Comparison of ENCODE assay signal across 16 cellular contexts in genomic region chr6:13660273-13660672, GRCh38. TPM values are rescaled to one million over a fixed set of nuclear protein-coding genes. Genes with fewer than 3 reads are reported as not detected.
A peak's percentile ranks its signal among the peaks of the same experiment; 100 is the strongest.
DNase-seq lines count a peak whose midpoint lies in the region; ATAC-seq and TF ChIP-seq lines count a peak whose summit lies in the region.
"Had no signal": no experiment of that assay in that cellular context is flagged by ENCODE, and none has a peak within 500 bp of the region (broad histone marks: within the 10 kb centered on the region; RNA-seq: fewer than 3 reads in every experiment).

No MANE protein-coding gene starts in this region.

- DNase-seq in natural killer cell (no peak), T-cell (no peak), type B pancreatic cell (ENCODE audit: extremely low spot score, unreplicated experiment) (no peak), NCI-H510A (lab: John Stamatoyannopoulos, UW) (no peak), ureter (ENCODE audit: low spot score) (no peak)
- no peak for DNase-seq in natural killer cell treated with Interleukin-12 subunit alpha and Interleukin-12 subunit beta and Interleukin-15 and Interleukin-18, amount 100 ng/mL, for 72 hours (ENCODE audit: low spot score)
- no peak for DNase-seq in effector memory CD8-positive, alpha-beta T cell
- DNase-seq: BE2C; Caco-2; CD8-positive, alpha-beta T cell; DMS53; GF-D8; HCEC 1CT had no signal

- H3K27ac Mint-ChIP-seq in natural killer cell (peak overlapping the region; percentile 27 to 76), T-cell (peak overlapping the region; percentile 8 to 39), type B pancreatic cell (peak overlapping the region; percentile 22)
- no peak overlapping the region for H3K27ac Mint-ChIP-seq in natural killer cell treated with Interleukin-12 subunit alpha and Interleukin-12 subunit beta and Interleukin-15 and Interleukin-18, amount 100 ng/mL, for 72 hours
- H3K27ac Mint-ChIP-seq in effector memory CD8-positive, alpha-beta T cell, result peak overlapping the region; percentile 24 to 46
- H3K27ac Mint-ChIP-seq: CD8-positive, alpha-beta T cell had no signal

- no peak for ATAC-seq in natural killer cell
- ATAC-seq in natural killer cell treated with Interleukin-12 subunit alpha and Interleukin-12 subunit beta and Interleukin-15 and Interleukin-18, amount 100 ng/mL, for 72 hours, result no peak
- no peak for ATAC-seq in T-cell (replicated peaks in 1 of 4)
- ATAC-seq in effector memory CD8-positive, alpha-beta T cell (replicated peaks), result no peak
- no peak for ATAC-seq in HG03571 (IDR thresholded peaks at IDR 0.05; ENCODE audit: unreplicated experiment)
- ATAC-seq: A549; CD8-positive, alpha-beta T cell had no signal

- H3K36me3 Mint-ChIP-seq in natural killer cell, result no peaks in the 10 kb centered on the region
- H3K36me3 Mint-ChIP-seq in natural killer cell treated with Interleukin-12 subunit alpha and Interleukin-12 subunit beta and Interleukin-15 and Interleukin-18, amount 100 ng/mL, for 72 hours, result no peaks in the 10 kb centered on the region
- H3K36me3 Mint-ChIP-seq in T-cell, result peaks cover 13% of the 10 kb centered on the region
- H3K36me3 Mint-ChIP-seq in effector memory CD8-positive, alpha-beta T cell (ENCODE audit: insufficient read depth), result peaks cover 11% of the 10 kb centered on the region
- H3K36me3 Mint-ChIP-seq in type B pancreatic cell, result peaks cover 3% of the 10 kb centered on the region

- H3K9me3 Mint-ChIP-seq in natural killer cell, result no peaks in the 10 kb centered on the region
- H3K9me3 Mint-ChIP-seq in natural killer cell treated with Interleukin-12 subunit alpha and Interleukin-12 subunit beta and Interleukin-15 and Interleukin-18, amount 100 ng/mL, for 72 hours, result no peaks in the 10 kb centered on the region
- no peaks in the 10 kb centered on the region for H3K9me3 Mint-ChIP-seq in T-cell
- H3K9me3 Mint-ChIP-seq in effector memory CD8-positive, alpha-beta T cell, result no peaks in the 10 kb centered on the region
- H3K9me3 Mint-ChIP-seq in type B pancreatic cell, result no peaks in the 10 kb centered on the region
- H3K9me3 Mint-ChIP-seq: CD8-positive, alpha-beta T cell; IgD-negative memory B cell had no signal

- CTCF ChIA-PET in T-cell (lab: Charles Lee), result interaction anchor here in 1 of 2 donors (1.1 kb wide), 1 partner anchor 17 kb away, joined by 3 read pairs; no protein-coding TSS in a partner anchor

- no peak overlapping the region for H3K4me3 Mint-ChIP-seq in natural killer cell
- no peak overlapping the region for H3K4me3 Mint-ChIP-seq in natural killer cell treated with Interleukin-12 subunit alpha and Interleukin-12 subunit beta and Interleukin-15 and Interleukin-18, amount 100 ng/mL, for 72 hours
- H3K4me3 Mint-ChIP-seq in T-cell, result no peak overlapping the region
- peak overlapping the region; percentile 20 to 23 for H3K4me3 Mint-ChIP-seq in effector memory CD8-positive, alpha-beta T cell
- no peak overlapping the region for H3K4me3 Mint-ChIP-seq in type B pancreatic cell
- H3K4me3 Mint-ChIP-seq: CD8-positive, alpha-beta T cell had no signal

- intact Hi-C loops in natural killer cell (cut with micrococcal nuclease), result no loop called here

- H3K4me1 Mint-ChIP-seq in natural killer cell (peaks cover 62 to 66% of the 10 kb centered on the region in 2 donors), T-cell (peaks cover 75 to 82% (median 76%) of the 10 kb centered on the region in 3 donors), type B pancreatic cell (ENCODE audit: unreplicated experiment) (peaks cover 5% of the 10 kb centered on the region)
- peaks cover 34 to 45% of the 10 kb centered on the region in 2 donors for H3K4me1 Mint-ChIP-seq in natural killer cell treated with Interleukin-12 subunit alpha and Interleukin-12 subunit beta and Interleukin-15 and Interleukin-18, amount 100 ng/mL, for 72 hours (ENCODE audit: low read depth in 2 of 2)
- peaks cover 43 to 71% of the 10 kb centered on the region in 2 donors for H3K4me1 Mint-ChIP-seq in effector memory CD8-positive, alpha-beta T cell (ENCODE audit: low read depth in 2 of 2)

- POLR2A ChIA-PET in T-cell (lab: Charles Lee), result interaction anchor here (0.6 to 0.7 kb wide), 2 partner anchors 35 to 1925 kb away, joined by 3 read pairs; no protein-coding TSS in a partner anchor

- no peaks in the 10 kb centered on the region for H3K27me3 Mint-ChIP-seq in natural killer cell (ENCODE audit: low read depth in 2 of 2)
- no peaks in the 10 kb centered on the region for H3K27me3 Mint-ChIP-seq in natural killer cell treated with Interleukin-12 subunit alpha and Interleukin-12 subunit beta and Interleukin-15 and Interleukin-18, amount 100 ng/mL, for 72 hours
- H3K27me3 Mint-ChIP-seq in T-cell, result no peaks in the 10 kb centered on the region
- no peaks in the 10 kb centered on the region for H3K27me3 Mint-ChIP-seq in effector memory CD8-positive, alpha-beta T cell
- no peaks in the 10 kb centered on the region for H3K27me3 Mint-ChIP-seq in type B pancreatic cell
- H3K27me3 Mint-ChIP-seq: IgD-negative memory B cell had no signal

- no peak for TF ChIP-seq CTCF in natural killer cell (IDR thresholded peaks at IDR 0.05)
- no peak for TF ChIP-seq CTCF in type B pancreatic cell (conservative IDR thresholded peaks at IDR 0.05)

RNA-seq across cellular contexts. Expression of gene NOL7, which starts 45.1 kb away (rescaled TPM):
- 10 to 100 TPM; 24.7 to 31.3 (median 29.6) TPM for total RNA-seq in natural killer cell
- total RNA-seq in natural killer cell treated with Interleukin-12 subunit alpha and Interleukin-12 subunit beta and Interleukin-15 and Interleukin-18, amount 100 ng/mL, for 72 hours, result 100 to 1,000 TPM in 1 of 2 donors, 10 to 100 TPM in 1; 62.6 to 102 TPM
- 10 to 100 TPM; 46.9 to 62.3 (median 59.3) TPM for total RNA-seq in T-cell
- total RNA-seq in type B pancreatic cell (ENCODE audit: low replicate concordance), result 53.8 and 55.1 TPM in 2 replicates
- total RNA-seq in ureter, result 56.9 TPM

RNA-seq across cellular contexts. Expression of gene RANBP9, which starts 51.4 kb away (rescaled TPM):
- total RNA-seq in natural killer cell (10 to 100 TPM; 52.2 to 62.5 (median 57.6) TPM), T-cell (10 to 100 TPM; 44.9 to 59.4 (median 46.8) TPM), type B pancreatic cell (ENCODE audit: low replicate concordance) (40.4 and 43.4 TPM in 2 replicates), ureter (41.7 TPM)
- 10 to 100 TPM; 49.2 to 61.1 TPM for total RNA-seq in natural killer cell treated with Interleukin-12 subunit alpha and Interleukin-12 subunit beta and Interleukin-15 and Interleukin-18, amount 100 ng/mL, for 72 hours

Comparison
In these comparisons a context has a peak if more than half of its experiments do, and no peak if none do; other contexts are left out.
1. H3K27ac Mint-ChIP-seq: peak in natural killer cell (2 of 2), T-cell (2 of 2), effector memory CD8-positive, alpha-beta T cell (2 of 2) and type B pancreatic cell (single experiment); none in natural killer cell treated with Interleukin-12 subunit alpha and Interleukin-12 subunit beta and Interleukin-15 and Interleukin-18, amount 100 ng/mL, for 72 hours (0 of 2).
2. H3K4me3 Mint-ChIP-seq: peak in effector memory CD8-positive, alpha-beta T cell (2 of 2); none in natural killer cell (single experiment), natural killer cell treated with Interleukin-12 subunit alpha and Interleukin-12 subunit beta and Interleukin-15 and Interleukin-18, amount 100 ng/mL, for 72 hours (single experiment), T-cell (0 of 3) and type B pancreatic cell (single experiment).